ENCODE assay signal across 8 cellular contexts in the genomic region with DNA sequence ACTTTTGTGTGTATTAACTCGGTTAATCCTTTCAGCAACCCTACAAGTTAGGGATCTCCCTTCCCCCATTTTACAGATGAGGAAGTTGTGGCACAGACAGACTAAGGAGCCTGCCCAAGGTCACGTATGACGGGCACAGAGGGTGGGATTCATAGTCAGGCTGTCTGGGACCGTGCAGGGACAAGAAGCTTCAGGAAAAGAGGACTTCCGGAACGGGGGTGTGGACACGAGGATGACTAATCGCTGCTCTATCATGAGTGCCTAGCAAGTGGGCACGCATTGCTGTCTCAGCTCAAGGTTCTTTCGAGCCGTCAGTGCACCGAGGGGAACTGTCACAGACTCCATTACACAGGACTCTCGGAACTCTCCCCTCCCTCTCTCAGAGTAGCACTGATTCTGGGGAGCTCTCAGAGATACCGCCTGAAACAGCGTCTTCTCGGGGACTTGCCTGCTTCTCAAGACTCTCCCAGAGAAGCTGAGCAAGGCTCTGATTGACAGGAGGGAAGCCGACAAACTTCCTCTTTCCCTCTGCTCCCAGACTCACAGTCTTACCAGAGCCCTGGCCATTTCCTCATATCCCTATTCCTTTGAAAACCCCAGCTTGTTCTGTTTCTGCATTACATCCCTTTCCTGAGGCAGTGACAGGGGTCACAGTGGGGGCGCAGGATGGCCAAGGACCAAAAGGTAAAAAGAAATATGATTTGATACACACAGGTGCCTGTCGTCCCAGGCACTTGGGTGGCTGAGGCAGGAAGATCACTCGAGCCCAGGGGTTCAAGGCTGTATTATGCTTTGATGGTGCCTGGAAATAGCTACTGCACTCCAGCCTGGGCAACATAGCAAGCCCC. TPM values are rescaled to one million over a fixed set of nuclear protein-coding genes. Genes with fewer than 3 reads are reported as not detected.
A peak's percentile ranks its signal among the peaks of the same experiment; 100 is the strongest.
DNase-seq lines count a peak whose midpoint lies in the region; ATAC-seq, FAIRE-seq and TF ChIP-seq lines count a peak whose summit lies in the region.

No MANE protein-coding gene starts in this region.

- H3K4me1 ChIP-seq in kidney (ENCODE audit: control insufficient read depth in 1 of 2, insufficient read depth in 1 of 2, low read depth in 1 of 2, low read length in 2 of 2) (peaks cover 0 to 9% of the 10 kb centered on the region in 2 donors), stomach smooth muscle (ENCODE audit: control insufficient read depth, insufficient read depth, low read length) (peaks cover 32% of the 10 kb centered on the region)

- peaks cover 17% of the 10 kb centered on the region for H3K4me1 Mint-ChIP-seq in activated CD4-positive, alpha-beta T cell treated with anti-CD3 and anti-CD28 coated beads, Interleukin-2, amount 10 ng/mL, durations not matched to agents 24 days and 14 days
- peaks cover 18% of the 10 kb centered on the region for H3K4me1 Mint-ChIP-seq in activated CD4-positive, alpha-beta T cell treated with anti-CD3 and anti-CD28 coated beads, Interleukin-2, amount 10 ng/mL, durations not matched to agents 7 days and 5 days
- H3K4me1 Mint-ChIP-seq in activated T-cell treated with anti-CD3 and anti-CD28 coated beads, Interleukin-2, amount 50 U/mL, for 24 hours (ENCODE audit: low read depth): peaks cover 22% of the 10 kb centered on the region

- no peaks in the 10 kb centered on the region for H3K9me3 Mint-ChIP-seq in activated CD4-positive, alpha-beta T cell treated with anti-CD3 and anti-CD28 coated beads, Interleukin-2, amount 10 ng/mL, durations not matched to agents 24 days and 14 days
- H3K9me3 Mint-ChIP-seq in activated CD4-positive, alpha-beta T cell treated with anti-CD3 and anti-CD28 coated beads, Interleukin-2, amount 10 ng/mL, durations not matched to agents 7 days and 5 days: peaks cover 8% of the 10 kb centered on the region
- peaks cover 5% of the 10 kb centered on the region for H3K9me3 Mint-ChIP-seq in activated T-cell treated with anti-CD3 and anti-CD28 coated beads, Interleukin-2, amount 50 U/mL, for 24 hours

- no peak for TF ChIP-seq CTCF in kidney (IDR thresholded peaks at IDR 0.05; ENCODE audit: borderline replicate concordance, extremely low read depth, insufficient read depth)
- TF ChIP-seq CTCF in brain microvascular endothelial cell (IDR thresholded peaks at IDR 0.05; ENCODE audit: low read depth, low read length, missing control alignments): no peak

- no peak for FAIRE-seq in kidney (lab: Jason Lieb, UNC)

- H3K27me3 Mint-ChIP-seq in activated CD4-positive, alpha-beta T cell treated with anti-CD3 and anti-CD28 coated beads, Interleukin-2, amount 10 ng/mL, durations not matched to agents 24 days and 14 days: peaks cover 61% of the 10 kb centered on the region
- peaks cover 60% of the 10 kb centered on the region for H3K27me3 Mint-ChIP-seq in activated CD4-positive, alpha-beta T cell treated with anti-CD3 and anti-CD28 coated beads, Interleukin-2, amount 10 ng/mL, durations not matched to agents 7 days and 5 days
- peaks cover 60% of the 10 kb centered on the region for H3K27me3 Mint-ChIP-seq in activated T-cell treated with anti-CD3 and anti-CD28 coated beads, Interleukin-2, amount 50 U/mL, for 24 hours

- intact Hi-C loops in activated CD4-positive, alpha-beta T cell treated with anti-CD3 and anti-CD28 coated beads, Interleukin-2, amount 10 ng/mL, durations not matched to agents 24 days and 14 days (cut with micrococcal nuclease): no loop called here
- intact Hi-C loops in kidney (cut with DNase I): no loop called here

- peak overlapping the region; percentile 16 to 41 for H3K27ac ChIP-seq in kidney (ENCODE audit: low read depth in 2 of 2, low read length in 2 of 2)
- H3K27ac ChIP-seq in stomach smooth muscle (ENCODE audit: low read length): peak overlapping the region; percentile 37
- H3K27ac ChIP-seq in brain microvascular endothelial cell: no peak overlapping the region

- no peaks in the 10 kb centered on the region for H3K36me3 ChIP-seq in kidney (ENCODE audit: control insufficient read depth in 1 of 2, insufficient read depth in 2 of 2, low read length in 2 of 2)
- H3K36me3 ChIP-seq in stomach smooth muscle (ENCODE audit: control insufficient read depth in 2 of 2, insufficient read depth in 2 of 2, low read length in 2 of 2): no peaks in the 10 kb centered on the region
- H3K36me3 ChIP-seq in brain microvascular endothelial cell (replicated peaks): no peaks in the 10 kb centered on the region

- no peaks in the 10 kb centered on the region for H3K9me3 ChIP-seq in kidney (ENCODE audit: control insufficient read depth in 1 of 2, low read length in 2 of 2)
- H3K9me3 ChIP-seq in stomach smooth muscle (ENCODE audit: control insufficient read depth in 2 of 2, low read length in 2 of 2): no peaks in the 10 kb centered on the region

- H3K9ac ChIP-seq in kidney (ENCODE audit: low read length in 2 of 2) (peak overlapping the region in 1 of 2 donors; percentile 16), stomach smooth muscle (ENCODE audit: low read length in 2 of 2) (peak overlapping the region in 1 of 2 donors; percentile 13)

- H3K4me3 Mint-ChIP-seq in activated CD4-positive, alpha-beta T cell treated with anti-CD3 and anti-CD28 coated beads, Interleukin-2, amount 10 ng/mL, durations not matched to agents 24 days and 14 days: peak overlapping the region; percentile 59
- no peak overlapping the region for H3K4me3 Mint-ChIP-seq in activated CD4-positive, alpha-beta T cell treated with anti-CD3 and anti-CD28 coated beads, Interleukin-2, amount 10 ng/mL, durations not matched to agents 7 days and 5 days
- H3K4me3 Mint-ChIP-seq in activated T-cell treated with anti-CD3 and anti-CD28 coated beads, Interleukin-2, amount 50 U/mL, for 24 hours: peak overlapping the region; percentile 36

- DNase-seq in activated CD4-positive, alpha-beta T cell treated with anti-CD3 and anti-CD28 coated beads, Interleukin-2, amount 10 ng/mL, durations not matched to agents 24 days and 14 days: no peak
- DNase-seq in activated CD4-positive, alpha-beta T cell treated with anti-CD3 and anti-CD28 coated beads, Interleukin-2, amount 10 ng/mL, durations not matched to agents 7 days and 5 days: no peak
- DNase-seq in activated T-cell treated with anti-CD3 and anti-CD28 coated beads, Interleukin-2, amount 50 U/mL, for 24 hours: peak; percentile 45
- peak; percentile 66 for DNase-seq in kidney
- no peak for DNase-seq in brain microvascular endothelial cell
- no peak for DNase-seq in NCI-H2171 (lab: John Stamatoyannopoulos, UW)

- H3K27me3 ChIP-seq in stomach smooth muscle (ENCODE audit: control insufficient read depth in 1 of 2, insufficient read depth in 2 of 2, low read length in 2 of 2) (no peaks in the 10 kb centered on the region), brain microvascular endothelial cell (replicated peaks) (no peaks in the 10 kb centered on the region)

- in situ Hi-C loops in brain microvascular endothelial cell (cut with HindIII; ENCODE audit: low pct_ligation_motif_present, low sequenced_read_pairs): no loop called here

- no peaks in the 10 kb centered on the region for H3K36me3 Mint-ChIP-seq in activated CD4-positive, alpha-beta T cell treated with anti-CD3 and anti-CD28 coated beads, Interleukin-2, amount 10 ng/mL, durations not matched to agents 24 days and 14 days (ENCODE audit: low read depth)
- peaks cover 2% of the 10 kb centered on the region for H3K36me3 Mint-ChIP-seq in activated CD4-positive, alpha-beta T cell treated with anti-CD3 and anti-CD28 coated beads, Interleukin-2, amount 10 ng/mL, durations not matched to agents 7 days and 5 days (ENCODE audit: low read depth)
- H3K36me3 Mint-ChIP-seq in activated T-cell treated with anti-CD3 and anti-CD28 coated beads, Interleukin-2, amount 50 U/mL, for 24 hours (ENCODE audit: low read depth): no peaks in the 10 kb centered on the region

- POLR2A ChIA-PET in activated CD4-positive, alpha-beta T cell treated with anti-CD3 and anti-CD28 coated beads, Interleukin-2, amount 10 ng/mL, durations not matched to agents 7 days and 5 days (lab: Charles Lee): no interaction called here

- ATAC-seq in GM18505 (IDR thresholded peaks at IDR 0.05; ENCODE audit: unreplicated experiment): no peak

- TF ChIP-seq POLR2A in GM18505 (IDR thresholded peaks at IDR 0.05; ENCODE audit: borderline replicate concordance, extremely low read depth, insufficient read depth, insufficient read length): no peak

- H3K27ac Mint-ChIP-seq in activated CD4-positive, alpha-beta T cell treated with anti-CD3 and anti-CD28 coated beads, Interleukin-2, amount 10 ng/mL, durations not matched to agents 24 days and 14 days: no peak overlapping the region
- H3K27ac Mint-ChIP-seq in activated CD4-positive, alpha-beta T cell treated with anti-CD3 and anti-CD28 coated beads, Interleukin-2, amount 10 ng/mL, durations not matched to agents 7 days and 5 days: no peak overlapping the region
- no peak overlapping the region for H3K27ac Mint-ChIP-seq in activated T-cell treated with anti-CD3 and anti-CD28 coated beads, Interleukin-2, amount 50 U/mL, for 24 hours

- H3K4me3 ChIP-seq in kidney (ENCODE audit: low read length in 2 of 2) (no peak overlapping the region), stomach smooth muscle (ENCODE audit: low read length in 2 of 2) (peak overlapping the region in 1 of 2 donors; percentile 22), brain microvascular endothelial cell (ENCODE audit: low read depth, low read length) (no peak overlapping the region)

- CTCF ChIA-PET in activated CD4-positive, alpha-beta T cell treated with anti-CD3 and anti-CD28 coated beads, Interleukin-2, amount 10 ng/mL, durations not matched to agents 7 days and 5 days (lab: Charles Lee): interaction anchor here (0.6 to 1.5 kb wide), 5 partner anchors 9 to 123 kb away, joined by 3 to 5 read pairs (median 3); no protein-coding TSS in a partner anchor

RNA-seq across cellular contexts. Expression of a gene that starts 14.4 kb away (rescaled TPM):
- not detected in 2 replicates for total RNA-seq in activated CD4-positive, alpha-beta T cell treated with anti-CD3 and anti-CD28 coated beads, Interleukin-2, amount 10 ng/mL, durations not matched to agents 24 days and 14 days
- not detected for total RNA-seq in activated CD4-positive, alpha-beta T cell treated with anti-CD3 and anti-CD28 coated beads, Interleukin-2, amount 10 ng/mL, durations not matched to agents 7 days and 5 days
- 4.2 TPM for total RNA-seq in kidney
- polyA plus RNA-seq in kidney (ENCODE audit: insufficient read depth, low read depth, low replicate concordance): 0.84 TPM

Comparison
In these comparisons a context has a peak if more than half of its experiments do, and no peak if none do; other contexts are left out.
1. DNase-seq: peak in activated T-cell treated with anti-CD3 and anti-CD28 coated beads, Interleukin-2, amount 50 U/mL, for 24 hours (single experiment) and kidney (single experiment); none in activated CD4-positive, alpha-beta T cell treated with anti-CD3 and anti-CD28 coated beads, Interleukin-2, amount 10 ng/mL, durations not matched to agents 24 days and 14 days (single experiment), activated CD4-positive, alpha-beta T cell treated with anti-CD3 and anti-CD28 coated beads, Interleukin-2, amount 10 ng/mL, durations not matched to agents 7 days and 5 days (single experiment), brain microvascular endothelial cell (single experiment) and NCI-H2171 (single experiment).